ENCODE assay signal across 7 cellular contexts in genomic region chr7:152771335-152771734, GRCh38. TPM values are rescaled to one million over a fixed set of nuclear protein-coding genes. Genes with fewer than 3 reads are reported as not detected.
DNase-seq lines count a peak whose midpoint lies in the region; ATAC-seq, FAIRE-seq and TF ChIP-seq lines count a peak whose summit lies in the region.
"Not testable (repeated sequence)": the region's sequence is repeated elsewhere in the genome, so short reads cannot be mapped to it uniquely, and the experiment has no call there.

No MANE protein-coding gene starts in this region.

- not testable (repeated sequence) for DNase-seq in D721Med (ENCODE audit: insufficient read length, low spot score); GM12891 (ENCODE audit: insufficient read length, low spot score); HFFc6; Panc1 (ENCODE audit: low read depth, low spot score); GM12878 (ENCODE audit: low read depth, low spot score); left ventricle myocardium superior

- not testable (repeated sequence) for TF ChIP-seq RAD21 in GM12878 (IDR thresholded peaks at IDR 0.05; ENCODE audit: insufficient read depth, low read depth, low read length)

- CTCF ChIA-PET in Panc1 (lab: Charles Lee); GM12878 (lab: Yijun Ruan, JAX): not testable (repeated sequence)

- not testable (repeated sequence) for ATAC-seq in Panc1
- peak; percentile 28; the same call in 2 of the 3 replicates for ATAC-seq in GM12878
- ATAC-seq in left ventricle myocardium superior, result peak; percentile 27

- H3K9ac ChIP-seq in GM12878 (ENCODE audit: control insufficient read depth, insufficient read depth, low read length), result not testable (repeated sequence)

- in situ Hi-C loops in Panc1 (cut with HindIII; ENCODE audit: low pct_unique_long_range_greater_than_20kb, low sequenced_read_pairs); GM12878 (cut with MboI): not testable (repeated sequence)

- 50% methylated on average over 2 of the region's 2 CpGs for WGBS in GM12878 (ENCODE audit: insufficient coverage, insufficient replicate concordance, low lambda C conversion rate, missing lambda C conversion rate)

- not testable (repeated sequence) for H2AFZ ChIP-seq in GM12878 (ENCODE audit: control insufficient read depth, low read depth, low read length)

- not testable (repeated sequence) for TF ChIP-seq CTCF in D721Med (IDR thresholded peaks at IDR 0.05; ENCODE audit: insufficient read depth, missing control alignments); HFFc6 (IDR thresholded peaks at IDR 0.05); Panc1 (IDR thresholded peaks at IDR 0.05); GM12878 (IDR thresholded peaks at IDR 0.05 in 2 of 3, conservative IDR thresholded peaks at IDR 0.05 in 1 of 3; ENCODE audit: control insufficient read depth in 2 of 3, extremely low read depth in 1 of 3, insufficient read depth in 1 of 3, low read depth in 3 of 3, low read length in 3 of 3); neutrophil (IDR thresholded peaks at IDR 0.05)

- not testable (repeated sequence) for H3K27ac ChIP-seq in Panc1 (ENCODE audit: low read length); GM12878 (ENCODE audit: control insufficient read depth, insufficient read depth)
- H3K27ac ChIP-seq in neutrophil, result peak overlapping the region; percentile 15

- H3K9me3 Mint-ChIP-seq in HFFc6, result not testable (repeated sequence)

- TF ChIP-seq POLR2A in GM12891 (IDR thresholded peaks at IDR 0.05; ENCODE audit: low read depth, low read length); GM12878 (IDR thresholded peaks at IDR 0.05; ENCODE audit: low read depth, low read length): not testable (repeated sequence)

- H3K4me3 Mint-ChIP-seq in HFFc6, result not testable (repeated sequence)

- H3K79me2 ChIP-seq in GM12878 (ENCODE audit: control insufficient read depth, insufficient read depth, low read length), result not testable (repeated sequence)

- H3K4me3 ChIP-seq in Panc1 (ENCODE audit: low read depth in 2 of 2, low read length in 2 of 2); GM12878; neutrophil (ENCODE audit: low read depth in 1 of 2, low read length in 1 of 2): not testable (repeated sequence)

- H3K27ac Mint-ChIP-seq in HFFc6, result peak overlapping the region; percentile 59; the same call in 1 of the 2 replicates

- H3K4me1 Mint-ChIP-seq in HFFc6 (ENCODE audit: low read depth), result peaks cover 33% of the 10 kb centered on the region

- H3K27me3 ChIP-seq in Panc1 (ENCODE audit: control insufficient read depth, insufficient read depth, low read length); GM12878 (replicated peaks in 1 of 2; ENCODE audit: control insufficient read depth in 2 of 2, insufficient read depth in 2 of 2, low read length in 1 of 2); neutrophil: not testable (repeated sequence)

- H3K36me3 Mint-ChIP-seq in HFFc6 (ENCODE audit: low read depth), result not testable (repeated sequence)

- FAIRE-seq in D721Med (lab: Jason Lieb, UNC) (peak; percentile 60), GM12891 (lab: Jason Lieb, UNC) (peak; percentile 63)
- FAIRE-seq in GM12878 (lab: Jason Lieb, UNC), result not testable (repeated sequence)

- RAD21 ChIA-PET in GM12878 (lab: Charles Lee; ENCODE audit: unreplicated experiment), result not testable (repeated sequence)

- not testable (repeated sequence) for H3K27me3 Mint-ChIP-seq in HFFc6 (ENCODE audit: insufficient read depth)

- not testable (repeated sequence) for H3K36me3 ChIP-seq in Panc1 (ENCODE audit: control insufficient read depth, insufficient read depth, low read length); GM12878 (ENCODE audit: control insufficient read depth in 2 of 2, insufficient read depth in 2 of 2, low read length in 1 of 2); neutrophil

- not testable (repeated sequence) for H4K20me1 ChIP-seq in GM12878 (ENCODE audit: control insufficient read depth, insufficient read depth)

- not testable (repeated sequence) for H3K4me1 ChIP-seq in Panc1 (ENCODE audit: control insufficient read depth, insufficient read depth, low read length); GM12878 (ENCODE audit: control insufficient read depth, insufficient read depth, low read length)
- H3K4me1 ChIP-seq in neutrophil (ENCODE audit: control insufficient read depth in 1 of 2, insufficient read depth in 1 of 2, low read depth in 1 of 2, low read length in 1 of 2), result peaks cover 14 to 19% of the 10 kb centered on the region in 2 experiments

- SMC1A ChIA-PET in GM12878 (lab: Charles Lee; ENCODE audit: uncharacterized antibody, unreplicated experiment), result not testable (repeated sequence)

- POLR2A ChIA-PET in Panc1 (lab: Charles Lee); GM12878 (lab: Charles Lee): not testable (repeated sequence)

- not testable (repeated sequence) for H3K4me2 ChIP-seq in GM12878 (ENCODE audit: control insufficient read depth, insufficient read depth)

- not testable (repeated sequence) for H3K9me3 ChIP-seq in Panc1 (ENCODE audit: control insufficient read depth, insufficient read depth, low read depth, low read length); GM12878 (replicated peaks; ENCODE audit: control insufficient read depth, insufficient read depth, low read length); neutrophil

- BruUV-seq in Panc1 (replicated peaks; lab: Mats Ljungman, UMichigan), result TSS peak; percentile 36
- not testable (repeated sequence) for BruUV-seq in GM12878 (replicated peaks; lab: Mats Ljungman, UMichigan)

- not testable (repeated sequence) for TF ChIP-seq EP300 in GM12878 (IDR thresholded peaks at IDR 0.05; ENCODE audit: borderline replicate concordance in 1 of 2, control insufficient read depth in 1 of 2, low read depth in 2 of 2, low read length in 2 of 2)

- intact Hi-C loops in Panc1 (cut with micrococcal nuclease; ENCODE audit: unreplicated experiment); GM12878 (cut with micrococcal nuclease; ENCODE audit: unreplicated experiment); left ventricle myocardium superior (cut with micrococcal nuclease): not testable (repeated sequence)

RNA-seq across cellular contexts. Expression of gene ACTR3B, which starts 11.8 kb away (rescaled TPM):
- polyA plus RNA-seq in GM12891 (2012; ENCODE audit: low read depth, missing spikeins), result 7.1 TPM
- 10 to 100 TPM in 2 of 6 experiments, 1 to 10 TPM in 4; 7.5 to 13.8 (median 9.2) TPM for total RNA-seq in HFFc6 (2021; fragmentation: NEBNext Ultra II Directional; extraction: Animal tissue kit (Norgen Biotek cat#: 25700))
- total RNA-seq in Panc1 (2021; ENCODE audit: unreplicated experiment) (17.9 TPM), GM12878 (2014; rRNA removed) (3.9 and 4.0 TPM in 2 replicates), GM12878 (2014; rRNA removed; fragmentation: Illumina TruSeq; extraction: Trizol) (7.3 and 8.4 TPM in 2 replicates), GM12878 (2021) (9.1 and 9.8 TPM in 2 replicates), left ventricle myocardium superior (10.2 TPM)
- polyA plus RNA-seq in Panc1 (2012; ENCODE audit: insufficient read length), result 12.7 TPM
- 35.4 and 51.0 TPM in 2 replicates for total RNA-seq in GM12878 (2013; cell fraction: nucleolus; rRNA removed)
- polyA plus RNA-seq in GM12878 (2011; ENCODE audit: low read depth), result 3.3 TPM
- polyA plus RNA-seq in GM12878 (2011; rRNA removed) (12.2 and 13.1 TPM in 2 replicates), GM12878 (2014; fragmentation: Illumina TruSeq; extraction: Trizol) (10.1 and 10.3 TPM in 2 replicates), GM12878 (2014; fragmentation: Nextera tagmentation; extraction: Ambion mirVana) (1 to 10 TPM; 3.0 to 3.6 TPM), GM12878 (2014; rRNA removed) (11.0 and 11.5 TPM in 2 replicates), GM12878 (2016; fragmentation: Nextera tagmentation; extraction: Ambion mirVana) (10 to 100 TPM; 10.4 to 14.1 TPM)
- 9.0 and 9.4 TPM in 2 replicates for polyA plus RNA-seq in GM12878 (2011; cell fraction: cytosol; rRNA removed)
- polyA plus RNA-seq in GM12878 (2011; cell fraction: nucleus; rRNA removed), result 12.3 and 13.4 TPM in 2 replicates
- polyA plus RNA-seq in GM12878 (2012), result 5.4 and 5.5 TPM in 2 replicates
- polyA minus RNA-seq in GM12878 (2011; rRNA and poly(A)+ RNA removed), result 7.9 and 11.3 TPM in 2 replicates
- 2.7 and 3.3 TPM in 2 replicates for polyA minus RNA-seq in GM12878 (2011; cell fraction: cytosol; rRNA and poly(A)+ RNA removed)
- polyA minus RNA-seq in GM12878 (2011; cell fraction: nucleus; rRNA and poly(A)+ RNA removed), result 9.7 and 18.2 TPM in 2 replicates
